20 cellular contexts compared by ENCODE assay signal in genomic region chr2:39381653-39382052, GRCh38. TPM values are rescaled to one million over a fixed set of nuclear protein-coding genes. Genes with fewer than 3 reads are reported as not detected.
DNase-seq lines count a peak whose midpoint lies in the region; ATAC-seq and TF ChIP-seq lines count a peak whose summit lies in the region.
"Had no signal": no experiment of that assay in that cellular context is flagged by ENCODE, and none has a peak within 500 bp of the region (broad histone marks: within the 10 kb centered on the region; RNA-seq: fewer than 3 reads in every experiment).

No MANE protein-coding gene starts in this region.

- DNase-seq in stimulated activated naive CD8-positive, alpha-beta T cell treated with anti-CD3 and anti-CD28 coated beads, Interleukin-15, amount 100 ng/mL, for 72 hours: no peak
- peak; percentile 11 for DNase-seq in endothelial cell (ENCODE audit: low spot score)
- DNase-seq in mucosa of descending colon: no peak
- no peak for DNase-seq in activated T-helper 2 cell treated with anti-CD3 and anti-CD28 coated beads, Interferon-gamma antibody, Interleukin-2, Interleukin-4, amounts not matched to agents 10 μg/mL and 5 μg/mL and 100 μg/mL, durations not matched to agents 14 hours and 24 hours and 36 hours (ENCODE audit: low spot score)
- no peak for DNase-seq in NCI-H2171 treated with DMSO at 0.1 percent for 48 hours (lab: John Stamatoyannopoulos, UW)
- no peak for DNase-seq in NCI-H526 treated with DMSO at 0.1 percent for 48 hours (lab: John Stamatoyannopoulos, UW)
- DNase-seq: activated CD8-positive, alpha-beta memory T cell treated with anti-CD3 and anti-CD28 coated beads, Interleukin-2, amount 50 U/mL, for 4 hours; activated naive CD4-positive, alpha-beta T cell treated with Interleukin-2 at 50 U/mL for 16 hours; body of pancreas; CD4-positive, alpha-beta T cell; KBM-7; left lung; NCI-H1092 treated with DMSO at 0.1 percent for 48 hours; SHP77; stimulated activated CD4-positive, alpha-beta T cell treated with anti-CD3 and anti-CD28 coated beads, Interleukin-4, amount 100 ng/mL, for 4 hours; upper lobe of left lung had no signal

- TF ChIP-seq CTCF in endothelial cell (IDR thresholded peaks at IDR 0.05; ENCODE audit: unreplicated experiment): no peak
- TF ChIP-seq CTCF in mucosa of descending colon (IDR thresholded peaks at IDR 0.05): no peak

- no peaks in the 10 kb centered on the region for H3K27me3 Mint-ChIP-seq in stimulated activated naive CD8-positive, alpha-beta T cell treated with anti-CD3 and anti-CD28 coated beads, Interleukin-15, Interleukin-2, amounts not matched to agents 100 ng/mL and 50 ng/mL, for 24 hours
- no peaks in the 10 kb centered on the region for H3K27me3 Mint-ChIP-seq in stimulated activated naive CD8-positive, alpha-beta T cell treated with anti-CD3 and anti-CD28 coated beads, Interleukin-15, amount 100 ng/mL, for 72 hours
- no peaks in the 10 kb centered on the region for H3K27me3 Mint-ChIP-seq in endothelial cell (ENCODE audit: unreplicated experiment)
- no peaks in the 10 kb centered on the region for H3K27me3 Mint-ChIP-seq in activated T-helper 2 cell treated with anti-CD3 and anti-CD28 coated beads, Interferon-gamma antibody, Interleukin-2, Interleukin-4, amounts not matched to agents 10 μg/mL and 5 μg/mL and 100 μg/mL, durations not matched to agents 14 hours and 24 hours and 36 hours (ENCODE audit: low read depth)
- H3K27me3 Mint-ChIP-seq: CD4-positive, alpha-beta T cell; natural killer cell treated with Interleukin-12 subunit alpha and Interleukin-12 subunit beta and Interleukin-15 and Interleukin-18, amount 100 ng/mL, for 72 hours had no signal

- intact Hi-C loops in mucosa of descending colon (cut with DNase I, micrococcal nuclease): no loop called here
- intact Hi-C loops in activated T-helper 2 cell treated with anti-CD3 and anti-CD28 coated beads, Interferon-gamma antibody, Interleukin-2, Interleukin-4, amounts not matched to agents 10 μg/mL and 5 μg/mL and 100 μg/mL, durations not matched to agents 14 hours and 24 hours and 36 hours (cut with micrococcal nuclease): no loop called here

- no peak overlapping the region for H3K4me3 Mint-ChIP-seq in stimulated activated naive CD8-positive, alpha-beta T cell treated with anti-CD3 and anti-CD28 coated beads, Interleukin-15, Interleukin-2, amounts not matched to agents 100 ng/mL and 50 ng/mL, for 24 hours
- no peak overlapping the region for H3K4me3 Mint-ChIP-seq in stimulated activated naive CD8-positive, alpha-beta T cell treated with anti-CD3 and anti-CD28 coated beads, Interleukin-15, amount 100 ng/mL, for 72 hours
- no peak overlapping the region for H3K4me3 Mint-ChIP-seq in endothelial cell (ENCODE audit: unreplicated experiment)
- H3K4me3 Mint-ChIP-seq in activated T-helper 2 cell treated with anti-CD3 and anti-CD28 coated beads, Interferon-gamma antibody, Interleukin-2, Interleukin-4, amounts not matched to agents 10 μg/mL and 5 μg/mL and 100 μg/mL, durations not matched to agents 14 hours and 24 hours and 36 hours (ENCODE audit: low read depth): no peak overlapping the region
- H3K4me3 Mint-ChIP-seq: CD4-positive, alpha-beta T cell; natural killer cell treated with Interleukin-12 subunit alpha and Interleukin-12 subunit beta and Interleukin-15 and Interleukin-18, amount 100 ng/mL, for 72 hours had no signal

- peaks cover 4% of the 10 kb centered on the region for H3K9me3 Mint-ChIP-seq in stimulated activated naive CD8-positive, alpha-beta T cell treated with anti-CD3 and anti-CD28 coated beads, Interleukin-15, Interleukin-2, amounts not matched to agents 100 ng/mL and 50 ng/mL, for 24 hours
- H3K9me3 Mint-ChIP-seq in stimulated activated naive CD8-positive, alpha-beta T cell treated with anti-CD3 and anti-CD28 coated beads, Interleukin-15, amount 100 ng/mL, for 72 hours: no peaks in the 10 kb centered on the region
- no peaks in the 10 kb centered on the region for H3K9me3 Mint-ChIP-seq in endothelial cell (ENCODE audit: unreplicated experiment)
- peaks cover 8% of the 10 kb centered on the region for H3K9me3 Mint-ChIP-seq in activated T-helper 2 cell treated with anti-CD3 and anti-CD28 coated beads, Interferon-gamma antibody, Interleukin-2, Interleukin-4, amounts not matched to agents 10 μg/mL and 5 μg/mL and 100 μg/mL, durations not matched to agents 14 hours and 24 hours and 36 hours
- H3K9me3 Mint-ChIP-seq: CD4-positive, alpha-beta T cell; natural killer cell treated with Interleukin-12 subunit alpha and Interleukin-12 subunit beta and Interleukin-15 and Interleukin-18, amount 100 ng/mL, for 72 hours had no signal

- peaks cover 2% of the 10 kb centered on the region for H3K4me1 ChIP-seq in mucosa of descending colon (ENCODE audit: low read depth)

- no peak overlapping the region for H3K4me3 ChIP-seq in mucosa of descending colon
- H3K4me3 ChIP-seq: body of pancreas, left lung, upper lobe of left lung had no signal

- H3K36me3 Mint-ChIP-seq in stimulated activated naive CD8-positive, alpha-beta T cell treated with anti-CD3 and anti-CD28 coated beads, Interleukin-15, Interleukin-2, amounts not matched to agents 100 ng/mL and 50 ng/mL, for 24 hours (ENCODE audit: low read depth): peaks cover 9% of the 10 kb centered on the region
- H3K36me3 Mint-ChIP-seq in endothelial cell (ENCODE audit: low read depth, unreplicated experiment): no peaks in the 10 kb centered on the region
- H3K36me3 Mint-ChIP-seq in activated T-helper 2 cell treated with anti-CD3 and anti-CD28 coated beads, Interferon-gamma antibody, Interleukin-2, Interleukin-4, amounts not matched to agents 10 μg/mL and 5 μg/mL and 100 μg/mL, durations not matched to agents 14 hours and 24 hours and 36 hours (ENCODE audit: low read depth): peaks cover 2% of the 10 kb centered on the region
- H3K36me3 Mint-ChIP-seq: natural killer cell treated with Interleukin-12 subunit alpha and Interleukin-12 subunit beta and Interleukin-15 and Interleukin-18, amount 100 ng/mL, for 72 hours had no signal

- H3K9me3 ChIP-seq in mucosa of descending colon: no peaks in the 10 kb centered on the region
- H3K9me3 ChIP-seq: body of pancreas, left lung, upper lobe of left lung had no signal

- no peaks in the 10 kb centered on the region for H3K36me3 ChIP-seq in mucosa of descending colon (ENCODE audit: low read depth)
- H3K36me3 ChIP-seq: left lung, upper lobe of left lung had no signal

- ATAC-seq in stimulated activated naive CD8-positive, alpha-beta T cell treated with anti-CD3 and anti-CD28 coated beads, Interleukin-15, amount 100 ng/mL, for 72 hours: no peak
- peak; percentile 17 for ATAC-seq in mucosa of descending colon
- ATAC-seq in GM21737 (IDR thresholded peaks at IDR 0.05; ENCODE audit: unreplicated experiment): no peak
- ATAC-seq: activated CD4-positive, CD25-positive, alpha-beta regulatory T cell treated with anti-CD3 and anti-CD28 coated beads, Interleukin-2, amount 50 U/mL, for 24 hours; body of pancreas; left lung; natural killer cell treated with Interleukin-12 subunit alpha and Interleukin-12 subunit beta and Interleukin-15 and Interleukin-18, amount 100 ng/mL, for 72 hours had no signal

- peaks cover 46% of the 10 kb centered on the region for H3K4me1 Mint-ChIP-seq in stimulated activated naive CD8-positive, alpha-beta T cell treated with anti-CD3 and anti-CD28 coated beads, Interleukin-15, Interleukin-2, amounts not matched to agents 100 ng/mL and 50 ng/mL, for 24 hours (ENCODE audit: low read depth)
- peaks cover 30% of the 10 kb centered on the region for H3K4me1 Mint-ChIP-seq in stimulated activated naive CD8-positive, alpha-beta T cell treated with anti-CD3 and anti-CD28 coated beads, Interleukin-15, amount 100 ng/mL, for 72 hours
- peaks cover 32% of the 10 kb centered on the region for H3K4me1 Mint-ChIP-seq in endothelial cell (ENCODE audit: unreplicated experiment)
- H3K4me1 Mint-ChIP-seq in activated T-helper 2 cell treated with anti-CD3 and anti-CD28 coated beads, Interferon-gamma antibody, Interleukin-2, Interleukin-4, amounts not matched to agents 10 μg/mL and 5 μg/mL and 100 μg/mL, durations not matched to agents 14 hours and 24 hours and 36 hours (ENCODE audit: low read depth): peaks cover 27% of the 10 kb centered on the region

- peak overlapping the region; percentile 23 for H3K27ac Mint-ChIP-seq in stimulated activated naive CD8-positive, alpha-beta T cell treated with anti-CD3 and anti-CD28 coated beads, Interleukin-15, Interleukin-2, amounts not matched to agents 100 ng/mL and 50 ng/mL, for 24 hours
- no peak overlapping the region for H3K27ac Mint-ChIP-seq in stimulated activated naive CD8-positive, alpha-beta T cell treated with anti-CD3 and anti-CD28 coated beads, Interleukin-15, amount 100 ng/mL, for 72 hours
- H3K27ac Mint-ChIP-seq in endothelial cell (ENCODE audit: unreplicated experiment): no peak overlapping the region
- H3K27ac Mint-ChIP-seq in activated T-helper 2 cell treated with anti-CD3 and anti-CD28 coated beads, Interferon-gamma antibody, Interleukin-2, Interleukin-4, amounts not matched to agents 10 μg/mL and 5 μg/mL and 100 μg/mL, durations not matched to agents 14 hours and 24 hours and 36 hours: no peak overlapping the region
- H3K27ac Mint-ChIP-seq: natural killer cell treated with Interleukin-12 subunit alpha and Interleukin-12 subunit beta and Interleukin-15 and Interleukin-18, amount 100 ng/mL, for 72 hours had no signal

RNA-seq across cellular contexts. Expression of gene MAP4K3, which starts 55.4 kb away (rescaled TPM):
- total RNA-seq in endothelial cell (ENCODE audit: unreplicated experiment) (51.1 TPM), mucosa of descending colon (10 to 100 TPM; 32.7 to 50.4 (median 39.9) TPM)
- 19.3 and 22.7 TPM in 2 replicates for total RNA-seq in activated T-helper 2 cell treated with anti-CD3 and anti-CD28 coated beads, Interferon-gamma antibody, Interleukin-2, Interleukin-4, amounts not matched to agents 10 μg/mL and 5 μg/mL and 100 μg/mL, durations not matched to agents 14 hours and 24 hours and 36 hours
